ENCODE assay signal across 40 cellular contexts in genomic region chr2:121055088-121055487, GRCh38.
"Had no signal": no experiment of that assay in that cellular context is flagged by ENCODE, and none has a peak within 500 bp of the region (broad histone marks: within the 10 kb centered on the region; RNA-seq: fewer than 3 reads in every experiment).

No MANE protein-coding gene starts in this region.

- H3K27ac Mint-ChIP-seq: activated naive CD4-positive, alpha-beta T cell treated with anti-CD3 and anti-CD28 coated beads for 36 hours; activated naive CD4-positive, alpha-beta T cell treated with anti-CD3 and anti-CD28 coated beads, Interleukin-2, amount 10 ng/mL, durations not matched to agents 7 days and 5 days; activated naive CD4-positive, alpha-beta T cell treated with anti-CD3 and anti-CD28 coated beads, Interleukin-2, amount 50 U/mL, for 24 hours; activated naive CD4-positive, alpha-beta T cell treated with anti-CD3 and anti-CD28 coated beads, Interleukin-2, amount 50 U/mL, for 72 hours; activated naive CD8-positive, alpha-beta T cell; activated naive CD8-positive, alpha-beta T cell treated with anti-CD3 and anti-CD28 coated beads for 36 hours; activated naive CD8-positive, alpha-beta T cell treated with anti-CD3 and anti-CD28 coated beads, Interleukin-2, amount 10 ng/mL, durations not matched to agents 7 days and 5 days; activated naive CD8-positive, alpha-beta T cell treated with anti-CD3 and anti-CD28 coated beads, Interleukin-2, amount 50 U/mL, for 24 hours; activated T-cell treated with anti-CD3 and anti-CD28 coated beads, Interleukin-2, amount 50 U/mL, for 24 hours; activated T-cell treated with anti-CD3 and anti-CD28 coated beads, Interleukin-2, amount 50 U/mL, for 72 hours; activated T-helper 1 cell treated with anti-CD3 and anti-CD28 coated beads, Interleukin-12 subunit alpha, Interleukin-12 subunit beta, Interleukin-2, Interleukin-4 antibody, amounts not matched to agents 30 ng/mL and 10 ng/mL and 1 ng/mL, durations not matched to agents 14 hours and 24 hours and 36 hours; activated T-helper 17 cell treated with anti-CD3 and anti-CD28 coated beads, Interleukin-2, amount 50 U/mL, for 72 hours; activated T-helper 2 cell treated with anti-CD3 and anti-CD28 coated beads, Interferon-gamma antibody, Interleukin-2, Interleukin-4, amounts not matched to agents 10 μg/mL and 5 μg/mL and 100 μg/mL, durations not matched to agents 14 hours and 24 hours and 36 hours had no signal

- H3K27me3 Mint-ChIP-seq: activated naive CD4-positive, alpha-beta T cell treated with anti-CD3 and anti-CD28 coated beads, Interleukin-2, amount 10 ng/mL, durations not matched to agents 7 days and 5 days; activated naive CD8-positive, alpha-beta T cell; activated naive CD8-positive, alpha-beta T cell treated with anti-CD3 and anti-CD28 coated beads for 36 hours; activated naive CD8-positive, alpha-beta T cell treated with anti-CD3 and anti-CD28 coated beads, Interleukin-2, amount 10 ng/mL, durations not matched to agents 7 days and 5 days had no signal

- H3K4me1 Mint-ChIP-seq: activated naive CD4-positive, alpha-beta T cell treated with anti-CD3 and anti-CD28 coated beads, Interleukin-2, amount 10 ng/mL, durations not matched to agents 7 days and 5 days; activated naive CD4-positive, alpha-beta T cell treated with anti-CD3 and anti-CD28 coated beads, Interleukin-2, amount 50 U/mL, for 24 hours; activated naive CD8-positive, alpha-beta T cell treated with anti-CD3 and anti-CD28 coated beads for 36 hours; activated naive CD8-positive, alpha-beta T cell treated with anti-CD3 and anti-CD28 coated beads, Interleukin-2, amount 10 ng/mL, durations not matched to agents 7 days and 5 days; activated naive CD8-positive, alpha-beta T cell treated with anti-CD3 and anti-CD28 coated beads, Interleukin-2, amount 50 U/mL, for 24 hours; activated T-helper 17 cell treated with anti-CD3 and anti-CD28 coated beads, Interleukin-2, amount 50 U/mL, for 72 hours; brain; central memory CD8-positive, alpha-beta T cell had no signal

- FAIRE-seq: astrocyte, bronchial epithelial cell had no signal

- H3K9me3 Mint-ChIP-seq: activated naive CD4-positive, alpha-beta T cell treated with anti-CD3 and anti-CD28 coated beads for 36 hours; activated naive CD4-positive, alpha-beta T cell treated with anti-CD3 and anti-CD28 coated beads, Interleukin-2, amount 10 ng/mL, durations not matched to agents 7 days and 5 days; activated naive CD4-positive, alpha-beta T cell treated with anti-CD3 and anti-CD28 coated beads, Interleukin-2, amount 50 U/mL, for 24 hours; activated naive CD4-positive, alpha-beta T cell treated with anti-CD3 and anti-CD28 coated beads, Interleukin-2, amount 50 U/mL, for 72 hours; activated naive CD8-positive, alpha-beta T cell treated with anti-CD3 and anti-CD28 coated beads for 36 hours; activated naive CD8-positive, alpha-beta T cell treated with anti-CD3 and anti-CD28 coated beads, Interleukin-2, amount 10 ng/mL, durations not matched to agents 7 days and 5 days; activated naive CD8-positive, alpha-beta T cell treated with anti-CD3 and anti-CD28 coated beads, Interleukin-2, amount 50 U/mL, for 24 hours; activated T-cell treated with anti-CD3 and anti-CD28 coated beads, Interleukin-2, amount 50 U/mL, for 24 hours; activated T-cell treated with anti-CD3 and anti-CD28 coated beads, Interleukin-2, amount 50 U/mL, for 4 hours; activated T-cell treated with anti-CD3 and anti-CD28 coated beads, Interleukin-2, amount 50 U/mL, for 72 hours; activated T-helper 1 cell treated with anti-CD3 and anti-CD28 coated beads, Interleukin-12 subunit alpha, Interleukin-12 subunit beta, Interleukin-2, Interleukin-4 antibody, amounts not matched to agents 30 ng/mL and 10 ng/mL and 1 ng/mL, durations not matched to agents 14 hours and 24 hours and 36 hours; activated T-helper 17 cell treated with anti-CD3 and anti-CD28 coated beads, Interleukin-2, amount 50 U/mL, for 72 hours; activated T-helper 2 cell treated with anti-CD3 and anti-CD28 coated beads, Interferon-gamma antibody, Interleukin-2, Interleukin-4, amounts not matched to agents 10 μg/mL and 5 μg/mL and 100 μg/mL, durations not matched to agents 14 hours and 24 hours and 36 hours; central memory CD8-positive, alpha-beta T cell had no signal

- H3K9me3 ChIP-seq: adrenal gland, ascending aorta, body of pancreas had no signal

- H3K4me1 ChIP-seq: adrenal gland, breast epithelium had no signal

- DNase-seq: activated effector memory CD4-positive, alpha-beta T cell treated with anti-CD3 and anti-CD28 coated beads, Interleukin-2, amount 50 U/mL, for 16 hours; activated effector memory CD4-positive, alpha-beta T cell treated with Interleukin-2 at 50 U/mL for 16 hours; activated gamma-delta T cell; activated gamma-delta T cell treated with Interleukin-2 at 50 U/mL for 16 hours; activated naive CD4-positive, alpha-beta T cell; activated naive CD4-positive, alpha-beta T cell treated with anti-CD3 and anti-CD28 coated beads for 36 hours; activated naive CD4-positive, alpha-beta T cell treated with anti-CD3 and anti-CD28 coated beads, Interleukin-2, amount 10 ng/mL, durations not matched to agents 7 days and 5 days; activated naive CD4-positive, alpha-beta T cell treated with anti-CD3 and anti-CD28 coated beads, Interleukin-2, amount 50 U/mL, for 16 hours; activated naive CD4-positive, alpha-beta T cell treated with Interleukin-2 at 50 U/mL for 16 hours; activated naive CD8-positive, alpha-beta T cell treated with anti-CD3 and anti-CD28 coated beads for 36 hours; activated naive CD8-positive, alpha-beta T cell treated with anti-CD3 and anti-CD28 coated beads, Interleukin-2, amount 10 ng/mL, durations not matched to agents 7 days and 5 days; activated naive CD8-positive, alpha-beta T cell treated with anti-CD3 and anti-CD28 coated beads, Interleukin-2, amount 50 U/mL, for 24 hours; activated T-cell treated with anti-CD3 and anti-CD28 coated beads, Interleukin-2, amount 50 U/mL, for 1 hour; activated T-cell treated with anti-CD3 and anti-CD28 coated beads, Interleukin-2, amount 50 U/mL, for 24 hours; activated T-cell treated with anti-CD3 and anti-CD28 coated beads, Interleukin-2, amount 50 U/mL, for 4 hours; activated T-cell treated with anti-CD3 and anti-CD28 coated beads, Interleukin-2, amount 50 U/mL, for 48 hours; activated T-cell treated with anti-CD3 and anti-CD28 coated beads, Interleukin-2, amount 50 U/mL, for 72 hours; adrenal gland; amniotic stem cell; amygdala; anterior cingulate cortex; aorta; body of pancreas; brain microvascular endothelial cell; caudate nucleus; central memory CD4-positive, alpha-beta T cell; cerebellar nuclear complex had no signal

- H3K4me3 Mint-ChIP-seq: activated naive CD4-positive, alpha-beta T cell treated with anti-CD3 and anti-CD28 coated beads for 36 hours; activated naive CD4-positive, alpha-beta T cell treated with anti-CD3 and anti-CD28 coated beads, Interleukin-2, amount 10 ng/mL, durations not matched to agents 7 days and 5 days; activated naive CD4-positive, alpha-beta T cell treated with anti-CD3 and anti-CD28 coated beads, Interleukin-2, amount 50 U/mL, for 24 hours; activated naive CD8-positive, alpha-beta T cell; activated naive CD8-positive, alpha-beta T cell treated with anti-CD3 and anti-CD28 coated beads for 36 hours; activated naive CD8-positive, alpha-beta T cell treated with anti-CD3 and anti-CD28 coated beads, Interleukin-2, amount 10 ng/mL, durations not matched to agents 7 days and 5 days; activated naive CD8-positive, alpha-beta T cell treated with anti-CD3 and anti-CD28 coated beads, Interleukin-2, amount 50 U/mL, for 24 hours; activated T-cell treated with anti-CD3 and anti-CD28 coated beads, Interleukin-2, amount 50 U/mL, for 24 hours; activated T-cell treated with anti-CD3 and anti-CD28 coated beads, Interleukin-2, amount 50 U/mL, for 4 hours; activated T-cell treated with anti-CD3 and anti-CD28 coated beads, Interleukin-2, amount 50 U/mL, for 72 hours; activated T-helper 1 cell treated with anti-CD3 and anti-CD28 coated beads, Interleukin-12 subunit alpha, Interleukin-12 subunit beta, Interleukin-2, Interleukin-4 antibody, amounts not matched to agents 30 ng/mL and 10 ng/mL and 1 ng/mL, durations not matched to agents 14 hours and 24 hours and 36 hours; activated T-helper 17 cell treated with anti-CD3 and anti-CD28 coated beads, Interleukin-2, amount 50 U/mL, for 72 hours; brain; central memory CD8-positive, alpha-beta T cell had no signal

- H3K27me3 ChIP-seq: adrenal gland, ascending aorta, body of pancreas, brain microvascular endothelial cell, breast epithelium, cardiac muscle cell had no signal

- H3K27ac ChIP-seq: adrenal gland, ascending aorta, body of pancreas, brain microvascular endothelial cell, breast epithelium, cardiac muscle cell had no signal

- ATAC-seq: activated naive CD4-positive, alpha-beta T cell treated with anti-CD3 and anti-CD28 coated beads, Interleukin-2, amount 50 U/mL, for 72 hours; activated naive CD8-positive, alpha-beta T cell treated with anti-CD3 and anti-CD28 coated beads, Interleukin-2, amount 50 U/mL, for 24 hours; activated T-cell treated with anti-CD3 and anti-CD28 coated beads, Interleukin-2, amount 50 U/mL, for 4 hours; activated T-cell treated with anti-CD3 and anti-CD28 coated beads, Interleukin-2, amount 50 U/mL, for 72 hours; activated T-helper 17 cell treated with anti-CD3 and anti-CD28 coated beads, Interleukin-2, amount 50 U/mL, for 72 hours; body of pancreas had no signal

- H3K36me3 ChIP-seq: adrenal gland, ascending aorta, brain microvascular endothelial cell, breast epithelium, cardiac muscle cell had no signal

- H3K4me3 ChIP-seq: adrenal gland, ascending aorta, body of pancreas, breast epithelium, cardiac muscle cell had no signal
